In the genomic region with DNA sequence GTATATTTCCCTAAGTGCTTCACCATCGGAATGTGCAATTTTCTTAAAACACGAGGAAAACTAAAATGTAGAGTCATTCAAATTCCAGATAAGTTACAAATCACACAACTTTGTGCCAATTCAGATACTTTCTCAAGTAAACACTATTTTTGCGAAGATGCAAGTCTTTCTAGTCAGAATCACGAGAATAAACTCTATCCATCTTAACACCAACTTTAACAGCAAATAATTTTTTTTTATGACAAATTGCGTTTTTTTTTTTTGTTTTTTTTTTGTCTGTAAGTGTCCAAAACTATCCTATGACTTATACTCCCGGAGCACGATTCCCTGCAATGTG, we compare ENCODE assay signal across 2 cellular contexts.
TF ChIP-seq lines count a peak whose summit lies in the region.

No MANE protein-coding gene starts in this region.

TF ChIP-seq in SK-N-SH, 30 proteins besides CTCF, POLR2A, EP300 and RAD21 (continued from another document):
- TF ChIP-seq NFIC (IDR thresholded peaks at IDR 0.05; ENCODE audit: borderline replicate concordance), result peak; percentile 41; the same call in 1 of the 2 replicates
- TF ChIP-seq SMC3 (IDR thresholded peaks at IDR 0.05; ENCODE audit: low read depth, low read length), result no peak

TF ChIP-seq in SK-N-SH treated with all-trans-retinoic acid at 6 μM for 48 hours, 23 proteins besides CTCF, POLR2A, EP300 and RAD21 (continued from another document):
- TF ChIP-seq, protein P1, sequence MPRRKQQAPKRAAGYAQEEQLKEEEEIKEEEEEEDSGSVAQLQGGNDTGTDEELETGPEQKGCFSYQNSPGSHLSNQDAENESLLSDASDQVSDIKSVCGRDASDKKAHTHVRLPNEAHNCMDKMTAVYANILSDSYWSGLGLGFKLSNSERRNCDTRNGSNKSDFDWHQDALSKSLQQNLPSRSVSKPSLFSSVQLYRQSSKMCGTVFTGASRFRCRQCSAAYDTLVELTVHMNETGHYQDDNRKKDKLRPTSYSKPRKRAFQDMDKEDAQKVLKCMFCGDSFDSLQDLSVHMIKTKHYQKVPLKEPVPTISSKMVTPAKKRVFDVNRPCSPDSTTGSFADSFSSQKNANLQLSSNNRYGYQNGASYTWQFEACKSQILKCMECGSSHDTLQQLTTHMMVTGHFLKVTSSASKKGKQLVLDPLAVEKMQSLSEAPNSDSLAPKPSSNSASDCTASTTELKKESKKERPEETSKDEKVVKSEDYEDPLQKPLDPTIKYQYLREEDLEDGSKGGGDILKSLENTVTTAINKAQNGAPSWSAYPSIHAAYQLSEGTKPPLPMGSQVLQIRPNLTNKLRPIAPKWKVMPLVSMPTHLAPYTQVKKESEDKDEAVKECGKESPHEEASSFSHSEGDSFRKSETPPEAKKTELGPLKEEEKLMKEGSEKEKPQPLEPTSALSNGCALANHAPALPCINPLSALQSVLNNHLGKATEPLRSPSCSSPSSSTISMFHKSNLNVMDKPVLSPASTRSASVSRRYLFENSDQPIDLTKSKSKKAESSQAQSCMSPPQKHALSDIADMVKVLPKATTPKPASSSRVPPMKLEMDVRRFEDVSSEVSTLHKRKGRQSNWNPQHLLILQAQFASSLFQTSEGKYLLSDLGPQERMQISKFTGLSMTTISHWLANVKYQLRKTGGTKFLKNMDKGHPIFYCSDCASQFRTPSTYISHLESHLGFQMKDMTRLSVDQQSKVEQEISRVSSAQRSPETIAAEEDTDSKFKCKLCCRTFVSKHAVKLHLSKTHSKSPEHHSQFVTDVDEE (CRISPR knock-in tag; IDR thresholded peaks at IDR 0.05), result no peak
- TF ChIP-seq ZNF70 (CRISPR knock-in tag; IDR thresholded peaks at IDR 0.05) (no peak), SNAI2 (CRISPR knock-in tag; IDR thresholded peaks at IDR 0.05) (no peak), GLIS3 (CRISPR knock-in tag; IDR thresholded peaks at IDR 0.05) (no peak)
TF ChIP-seq in SK-N-SH treated with all-trans-retinoic acid at 6 μM for 48 hours: peak in this region for 0.
